Comparison of ENCODE assay signal across 1 cellular context in genomic region chr2:174729797-174730529, GRCh38.
TF ChIP-seq lines count a peak whose summit lies in the region.

No MANE protein-coding gene starts in this region.

TF ChIP-seq in SK-N-SH treated with all-trans-retinoic acid at 6 μM for 48 hours, 23 proteins besides CTCF, POLR2A, EP300 and RAD21 (continued from another document):
- TF ChIP-seq TCF4 (CRISPR knock-in tag; IDR thresholded peaks at IDR 0.05; ENCODE audit: borderline replicate concordance) (no peak), ESRRG (CRISPR knock-in tag; IDR thresholded peaks at IDR 0.05) (no peak), ARNTL (CRISPR knock-in tag; IDR thresholded peaks at IDR 0.05; ENCODE audit: borderline replicate concordance, low read depth) (no peak), TOX (CRISPR knock-in tag; IDR thresholded peaks at IDR 0.05; ENCODE audit: borderline replicate concordance) (no peak), ZC3H10 (CRISPR knock-in tag; IDR thresholded peaks at IDR 0.05) (no peak), CSDC2 (CRISPR knock-in tag; IDR thresholded peaks at IDR 0.05) (no peak), CREB5 (CRISPR knock-in tag; IDR thresholded peaks at IDR 0.05; ENCODE audit: low read depth) (no peak), PATZ1 (CRISPR knock-in tag; IDR thresholded peaks at IDR 0.05; ENCODE audit: borderline replicate concordance) (no peak), ZNF70 (CRISPR knock-in tag; IDR thresholded peaks at IDR 0.05) (no peak)
TF ChIP-seq in SK-N-SH treated with all-trans-retinoic acid at 6 μM for 48 hours: peak in this region for 0.
